ENCODE assay signal across 7 cellular contexts in the genomic region with DNA sequence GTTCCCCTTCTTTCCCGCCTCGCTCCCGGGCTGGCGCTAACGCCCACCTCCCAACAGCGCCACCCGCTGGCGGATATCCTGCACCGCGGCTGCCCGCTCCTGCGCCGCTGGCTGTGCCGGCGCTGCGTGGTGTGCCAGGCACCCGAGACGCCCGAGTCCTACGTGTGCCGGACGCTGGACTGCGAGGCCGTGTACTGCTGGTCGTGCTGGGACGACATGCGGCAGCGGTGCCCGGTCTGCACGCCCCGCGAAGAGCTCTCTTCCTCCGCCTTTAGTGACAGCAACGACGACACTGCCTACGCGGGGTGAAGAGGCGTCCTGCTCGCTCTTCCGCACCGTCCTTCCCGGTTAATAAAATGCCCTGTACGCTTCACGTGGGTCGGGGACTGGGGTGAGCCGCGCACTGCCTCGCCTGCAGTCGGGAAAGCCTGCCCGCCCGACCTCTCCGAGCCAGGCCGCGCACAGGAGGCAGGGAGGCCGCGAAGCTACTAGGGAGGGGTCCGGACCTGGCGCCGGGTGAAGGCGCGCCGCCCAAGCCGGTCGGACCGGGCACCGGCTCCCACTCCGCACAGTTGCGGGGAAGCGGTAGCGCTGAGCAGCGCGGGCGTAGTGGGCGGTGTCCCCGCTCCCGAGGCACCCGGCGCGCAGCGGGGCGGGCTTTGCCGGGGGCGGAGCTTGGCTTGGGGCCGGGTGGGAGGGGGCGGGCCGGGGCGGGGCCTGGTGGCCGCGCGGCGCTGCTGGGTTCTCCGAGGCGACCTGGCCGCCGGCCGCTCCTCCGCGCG. TPM values are rescaled to one million over a fixed set of nuclear protein-coding genes. Genes with fewer than 3 reads are reported as not detected.
A peak's percentile ranks its signal among the peaks of the same experiment; 100 is the strongest.
DNase-seq lines count a peak whose midpoint lies in the region; ATAC-seq and TF ChIP-seq lines count a peak whose summit lies in the region.

A gene with protein sequence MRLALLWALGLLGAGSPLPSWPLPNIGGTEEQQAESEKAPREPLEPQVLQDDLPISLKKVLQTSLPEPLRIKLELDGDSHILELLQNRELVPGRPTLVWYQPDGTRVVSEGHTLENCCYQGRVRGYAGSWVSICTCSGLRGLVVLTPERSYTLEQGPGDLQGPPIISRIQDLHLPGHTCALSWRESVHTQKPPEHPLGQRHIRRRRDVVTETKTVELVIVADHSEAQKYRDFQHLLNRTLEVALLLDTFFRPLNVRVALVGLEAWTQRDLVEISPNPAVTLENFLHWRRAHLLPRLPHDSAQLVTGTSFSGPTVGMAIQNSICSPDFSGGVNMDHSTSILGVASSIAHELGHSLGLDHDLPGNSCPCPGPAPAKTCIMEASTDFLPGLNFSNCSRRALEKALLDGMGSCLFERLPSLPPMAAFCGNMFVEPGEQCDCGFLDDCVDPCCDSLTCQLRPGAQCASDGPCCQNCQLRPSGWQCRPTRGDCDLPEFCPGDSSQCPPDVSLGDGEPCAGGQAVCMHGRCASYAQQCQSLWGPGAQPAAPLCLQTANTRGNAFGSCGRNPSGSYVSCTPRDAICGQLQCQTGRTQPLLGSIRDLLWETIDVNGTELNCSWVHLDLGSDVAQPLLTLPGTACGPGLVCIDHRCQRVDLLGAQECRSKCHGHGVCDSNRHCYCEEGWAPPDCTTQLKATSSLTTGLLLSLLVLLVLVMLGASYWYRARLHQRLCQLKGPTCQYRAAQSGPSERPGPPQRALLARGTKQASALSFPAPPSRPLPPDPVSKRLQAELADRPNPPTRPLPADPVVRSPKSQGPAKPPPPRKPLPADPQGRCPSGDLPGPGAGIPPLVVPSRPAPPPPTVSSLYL (plus strand): TSS at position 757 of the 782 bp plus-strand sequence. CDS start 71 bp downstream, outside the sequence.

- TF ChIP-seq CTCF in kidney epithelial cell (IDR thresholded peaks at IDR 0.05; ENCODE audit: insufficient read depth, low read length, poor library complexity, severe bottlenecking): peak; percentile 80

- peak; percentile 66 for ATAC-seq in GM18502 (IDR thresholded peaks at IDR 0.05; ENCODE audit: poor library complexity, unreplicated experiment)
- peak; percentile 44 for ATAC-seq in HG02938 (IDR thresholded peaks at IDR 0.05; ENCODE audit: unreplicated experiment)

- no peaks in the 10 kb centered on the region for H3K27me3 ChIP-seq in kidney epithelial cell (ENCODE audit: control insufficient read depth, insufficient read depth, low read length)

- H3K4me3 ChIP-seq in kidney epithelial cell (ENCODE audit: low read depth, low read length): peak within 1 kb of the TSS; percentile 72

- H3K36me3 ChIP-seq in kidney epithelial cell (ENCODE audit: control insufficient read depth, insufficient read depth, low read length): no peaks in the 10 kb centered on the region

- DNase-seq in NCI-H2196 (lab: John Stamatoyannopoulos, UW; ENCODE audit: unreplicated experiment) (peak; percentile 93), cerebellar cortex (ENCODE audit: low spot score) (peak; percentile 74), kidney epithelial cell (ENCODE audit: low read depth) (no peak)
- peak; percentile 52 for DNase-seq in activated CD4-positive, CD25-positive, alpha-beta regulatory T cell treated with anti-CD3 and anti-CD28 coated beads, Interleukin-2, amount 50 U/mL, for 16 hours (ENCODE audit: low read depth, low spot score)
- peak; percentile 50 to 76 for DNase-seq in stimulated activated CD4-positive, alpha-beta T cell treated with anti-CD3 and anti-CD28 coated beads, Interleukin-15, amount 100 ng/mL, for 48 hours (ENCODE audit: low read depth in 2 of 2)

RNA-seq across cellular contexts. Expression of the gene that starts here (rescaled TPM):
- total RNA-seq in kidney epithelial cell: 186 and 209 TPM in 2 replicates
